Comparison of ENCODE assay signal across 4 cellular contexts in genomic region chr11:22256876-22257275, GRCh38.
TF ChIP-seq lines count a peak whose summit lies in the region.

No MANE protein-coding gene starts in this region.

TF ChIP-seq in HepG2, 621 proteins besides CTCF, POLR2A, EP300 and RAD21:
- no peak for TF ChIP-seq ZNF570 (CRISPR knock-in tag; IDR thresholded peaks at IDR 0.05; ENCODE audit: borderline replicate concordance)
- TF ChIP-seq MAFK (conservative IDR thresholded peaks at IDR 0.05 in 1 of 2, IDR thresholded peaks at IDR 0.05 in 1 of 2; ENCODE audit: low read length in 2 of 2): peak in 1 of 2 experiments; percentile 74; a peak in 2 of 4 replicates
- TF ChIP-seq FOXO4 (CRISPR knock-in tag; conservative IDR thresholded peaks at IDR 0.05): no peak
- TF ChIP-seq MAFF (IDR thresholded peaks at IDR 0.05; ENCODE audit: low read depth, low read length): peak; percentile 54; the same call in 1 of the 2 replicates
- TF ChIP-seq NCOA5 (CRISPR knock-in tag; IDR thresholded peaks at IDR 0.05): no peak
- TF ChIP-seq ZBTB20 (CRISPR knock-in tag; IDR thresholded peaks at IDR 0.05; ENCODE audit: borderline replicate concordance, low read depth): no peak
- no peak for TF ChIP-seq ZNF709 (CRISPR knock-in tag; IDR thresholded peaks at IDR 0.05)
- no peak for TF ChIP-seq TBL1XR1 (IDR thresholded peaks at IDR 0.05; ENCODE audit: borderline replicate concordance, low read length, partially characterized antibody)

TF ChIP-seq in A549, 52 proteins besides CTCF, POLR2A, EP300 and RAD21:
- no peak for TF ChIP-seq TP53 (CRISPR knock-in tag; IDR thresholded peaks at IDR 0.05)
- TF ChIP-seq ZC3H11A (IDR thresholded peaks at IDR 0.05): no peak
- TF ChIP-seq, protein P1, sequence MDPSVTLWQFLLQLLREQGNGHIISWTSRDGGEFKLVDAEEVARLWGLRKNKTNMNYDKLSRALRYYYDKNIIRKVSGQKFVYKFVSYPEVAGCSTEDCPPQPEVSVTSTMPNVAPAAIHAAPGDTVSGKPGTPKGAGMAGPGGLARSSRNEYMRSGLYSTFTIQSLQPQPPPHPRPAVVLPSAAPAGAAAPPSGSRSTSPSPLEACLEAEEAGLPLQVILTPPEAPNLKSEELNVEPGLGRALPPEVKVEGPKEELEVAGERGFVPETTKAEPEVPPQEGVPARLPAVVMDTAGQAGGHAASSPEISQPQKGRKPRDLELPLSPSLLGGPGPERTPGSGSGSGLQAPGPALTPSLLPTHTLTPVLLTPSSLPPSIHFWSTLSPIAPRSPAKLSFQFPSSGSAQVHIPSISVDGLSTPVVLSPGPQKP (IDR thresholded peaks at IDR 0.05; ENCODE audit: low read depth, low read length): no peak
- peak; percentile 39 for TF ChIP-seq MAFK (IDR thresholded peaks at IDR 0.05; ENCODE audit: partially characterized antibody)
- TF ChIP-seq PHF8 (IDR thresholded peaks at IDR 0.05; ENCODE audit: borderline replicate concordance, low read depth): no peak
- no peak for TF ChIP-seq NR3C1 (IDR thresholded peaks at IDR 0.05)
- TF ChIP-seq RFX5 (IDR thresholded peaks at IDR 0.05): no peak
- TF ChIP-seq HDAC2 (IDR thresholded peaks at IDR 0.05): no peak

TF ChIP-seq in IMR-90, 13 proteins besides CTCF, POLR2A, EP300 and RAD21:
- TF ChIP-seq NFE2L2 (IDR thresholded peaks at IDR 0.05; ENCODE audit: low read depth, low read length): no peak
- peak; percentile 49 for TF ChIP-seq MAFK (IDR thresholded peaks at IDR 0.05; ENCODE audit: low read depth, low read length)
- TF ChIP-seq, protein P1 (IDR thresholded peaks at IDR 0.05; ENCODE audit: borderline replicate concordance, low read depth, low read length): no peak
- no peak for TF ChIP-seq MAZ (IDR thresholded peaks at IDR 0.05; ENCODE audit: borderline replicate concordance, low read depth, low read length)
- TF ChIP-seq RFX5 (IDR thresholded peaks at IDR 0.05; ENCODE audit: low read depth, low read length): no peak
- TF ChIP-seq, protein P2, sequence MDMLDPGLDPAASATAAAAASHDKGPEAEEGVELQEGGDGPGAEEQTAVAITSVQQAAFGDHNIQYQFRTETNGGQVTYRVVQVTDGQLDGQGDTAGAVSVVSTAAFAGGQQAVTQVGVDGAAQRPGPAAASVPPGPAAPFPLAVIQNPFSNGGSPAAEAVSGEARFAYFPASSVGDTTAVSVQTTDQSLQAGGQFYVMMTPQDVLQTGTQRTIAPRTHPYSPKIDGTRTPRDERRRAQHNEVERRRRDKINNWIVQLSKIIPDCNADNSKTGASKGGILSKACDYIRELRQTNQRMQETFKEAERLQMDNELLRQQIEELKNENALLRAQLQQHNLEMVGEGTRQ (IDR thresholded peaks at IDR 0.05; ENCODE audit: low read depth, low read length): no peak
- TF ChIP-seq BHLHE40 (IDR thresholded peaks at IDR 0.05; ENCODE audit: low read depth, low read length): no peak

TF ChIP-seq in K562, 482 proteins besides CTCF, POLR2A, EP300 and RAD21:
- peak; percentile 81 for TF ChIP-seq ZNF316 (IDR thresholded peaks at IDR 0.05)
- peak; percentile 52; the same call in 1 of the 2 replicates for TF ChIP-seq C11orf30 (IDR thresholded peaks at IDR 0.05; ENCODE audit: low read depth)
- TF ChIP-seq JUND (IDR thresholded peaks at IDR 0.05; ENCODE audit: borderline replicate concordance, low read depth, low read length): no peak
- no peak for TF ChIP-seq JUND (tag; IDR thresholded peaks at IDR 0.05; ENCODE audit: borderline replicate concordance, low read depth, low read length)
- no peak for TF ChIP-seq BCOR (IDR thresholded peaks at IDR 0.05)
